ENCODE assay signal across 1 cellular context in the genomic region with DNA sequence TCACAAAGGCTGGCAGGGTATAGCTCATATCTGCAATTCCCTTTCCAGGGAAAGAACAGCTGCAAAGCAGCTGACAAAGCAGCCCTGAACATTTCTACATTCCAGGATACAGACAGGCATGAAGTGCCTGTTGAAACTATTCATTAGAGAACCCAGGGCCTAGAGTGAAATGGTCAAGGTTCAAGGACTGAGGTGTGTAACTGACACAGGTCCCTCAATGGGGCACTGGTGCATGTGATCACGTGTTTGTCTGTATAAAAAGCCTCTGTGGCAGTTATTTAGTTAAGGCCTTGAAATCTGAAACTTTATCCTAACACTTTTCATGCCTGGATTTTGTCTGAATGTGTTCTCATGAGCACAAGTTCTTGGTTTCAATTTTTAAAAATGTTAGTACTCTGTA.
TF ChIP-seq lines count a peak whose summit lies in the region.

No MANE protein-coding gene starts in this region.

TF ChIP-seq in HepG2, 621 proteins besides CTCF, POLR2A, EP300 and RAD21 (continues in another document):
- peak; percentile 58; the same call in 1 of the 2 replicates for TF ChIP-seq ZNF292 (CRISPR knock-in tag; IDR thresholded peaks at IDR 0.05; ENCODE audit: borderline replicate concordance, low read depth)
- TF ChIP-seq ATF7-NPFF (CRISPR knock-in tag; IDR thresholded peaks at IDR 0.05; ENCODE audit: low read depth): no peak
- TF ChIP-seq PTBP1 (IDR thresholded peaks at IDR 0.05; ENCODE audit: low read depth, low read length, poor library complexity, severe bottlenecking): no peak
- no peak for TF ChIP-seq ZNF550 (CRISPR knock-in tag; IDR thresholded peaks at IDR 0.05; ENCODE audit: borderline replicate concordance)
- no peak for TF ChIP-seq ZNF790 (CRISPR knock-in tag; IDR thresholded peaks at IDR 0.05; ENCODE audit: borderline replicate concordance)
- TF ChIP-seq ZMYM2 (CRISPR knock-in tag; IDR thresholded peaks at IDR 0.05): no peak
- TF ChIP-seq RBM22 (optimal IDR thresholded peaks at IDR 0.05; ENCODE audit: low read length): peak; percentile 48
- no peak for TF ChIP-seq SAFB2 (CRISPR knock-in tag; IDR thresholded peaks at IDR 0.05; ENCODE audit: borderline replicate concordance, low read depth)
- TF ChIP-seq, protein P1, sequence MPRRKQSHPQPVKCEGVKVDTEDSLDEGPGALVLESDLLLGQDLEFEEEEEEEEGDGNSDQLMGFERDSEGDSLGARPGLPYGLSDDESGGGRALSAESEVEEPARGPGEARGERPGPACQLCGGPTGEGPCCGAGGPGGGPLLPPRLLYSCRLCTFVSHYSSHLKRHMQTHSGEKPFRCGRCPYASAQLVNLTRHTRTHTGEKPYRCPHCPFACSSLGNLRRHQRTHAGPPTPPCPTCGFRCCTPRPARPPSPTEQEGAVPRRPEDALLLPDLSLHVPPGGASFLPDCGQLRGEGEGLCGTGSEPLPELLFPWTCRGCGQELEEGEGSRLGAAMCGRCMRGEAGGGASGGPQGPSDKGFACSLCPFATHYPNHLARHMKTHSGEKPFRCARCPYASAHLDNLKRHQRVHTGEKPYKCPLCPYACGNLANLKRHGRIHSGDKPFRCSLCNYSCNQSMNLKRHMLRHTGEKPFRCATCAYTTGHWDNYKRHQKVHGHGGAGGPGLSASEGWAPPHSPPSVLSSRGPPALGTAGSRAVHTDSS (CRISPR knock-in tag; conservative IDR thresholded peaks at IDR 0.05): no peak
- no peak for TF ChIP-seq THYN1 (CRISPR knock-in tag; IDR thresholded peaks at IDR 0.05; ENCODE audit: borderline replicate concordance, low read depth)
- no peak for TF ChIP-seq ZNF24 (IDR thresholded peaks at IDR 0.05)
- TF ChIP-seq, protein P2, sequence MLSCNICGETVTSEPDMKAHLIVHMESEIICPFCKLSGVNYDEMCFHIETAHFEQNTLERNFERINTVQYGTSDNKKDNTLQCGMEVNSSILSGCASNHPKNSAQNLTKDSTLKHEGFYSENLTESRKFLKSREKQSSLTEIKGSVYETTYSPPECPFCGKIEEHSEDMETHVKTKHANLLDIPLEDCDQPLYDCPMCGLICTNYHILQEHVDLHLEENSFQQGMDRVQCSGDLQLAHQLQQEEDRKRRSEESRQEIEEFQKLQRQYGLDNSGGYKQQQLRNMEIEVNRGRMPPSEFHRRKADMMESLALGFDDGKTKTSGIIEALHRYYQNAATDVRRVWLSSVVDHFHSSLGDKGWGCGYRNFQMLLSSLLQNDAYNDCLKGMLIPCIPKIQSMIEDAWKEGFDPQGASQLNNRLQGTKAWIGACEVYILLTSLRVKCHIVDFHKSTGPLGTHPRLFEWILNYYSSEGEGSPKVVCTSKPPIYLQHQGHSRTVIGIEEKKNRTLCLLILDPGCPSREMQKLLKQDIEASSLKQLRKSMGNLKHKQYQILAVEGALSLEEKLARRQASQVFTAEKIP (CRISPR knock-in tag; IDR thresholded peaks at IDR 0.05; ENCODE audit: borderline replicate concordance): no peak
- no peak for TF ChIP-seq SRSF1 (optimal IDR thresholded peaks at IDR 0.05; ENCODE audit: low read depth, low read length)
- TF ChIP-seq, protein P3, sequence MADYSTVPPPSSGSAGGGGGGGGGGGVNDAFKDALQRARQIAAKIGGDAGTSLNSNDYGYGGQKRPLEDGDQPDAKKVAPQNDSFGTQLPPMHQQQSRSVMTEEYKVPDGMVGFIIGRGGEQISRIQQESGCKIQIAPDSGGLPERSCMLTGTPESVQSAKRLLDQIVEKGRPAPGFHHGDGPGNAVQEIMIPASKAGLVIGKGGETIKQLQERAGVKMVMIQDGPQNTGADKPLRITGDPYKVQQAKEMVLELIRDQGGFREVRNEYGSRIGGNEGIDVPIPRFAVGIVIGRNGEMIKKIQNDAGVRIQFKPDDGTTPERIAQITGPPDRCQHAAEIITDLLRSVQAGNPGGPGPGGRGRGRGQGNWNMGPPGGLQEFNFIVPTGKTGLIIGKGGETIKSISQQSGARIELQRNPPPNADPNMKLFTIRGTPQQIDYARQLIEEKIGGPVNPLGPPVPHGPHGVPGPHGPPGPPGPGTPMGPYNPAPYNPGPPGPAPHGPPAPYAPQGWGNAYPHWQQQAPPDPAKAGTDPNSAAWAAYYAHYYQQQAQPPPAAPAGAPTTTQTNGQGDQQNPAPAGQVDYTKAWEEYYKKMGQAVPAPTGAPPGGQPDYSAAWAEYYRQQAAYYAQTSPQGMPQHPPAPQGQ (CRISPR knock-in tag; IDR thresholded peaks at IDR 0.05; ENCODE audit: borderline replicate concordance): no peak
- peak; percentile 91 for TF ChIP-seq HMG20A (CRISPR knock-in tag; IDR thresholded peaks at IDR 0.05; ENCODE audit: borderline replicate concordance)
- no peak for TF ChIP-seq POLR2AphosphoS2 (IDR thresholded peaks at IDR 0.05; ENCODE audit: low read depth, low read length)
- no peak for TF ChIP-seq STAG1 (CRISPR knock-in tag; IDR thresholded peaks at IDR 0.05)
- no peak for TF ChIP-seq ZNF430 (CRISPR knock-in tag; IDR thresholded peaks at IDR 0.05)
- TF ChIP-seq, protein P4, sequence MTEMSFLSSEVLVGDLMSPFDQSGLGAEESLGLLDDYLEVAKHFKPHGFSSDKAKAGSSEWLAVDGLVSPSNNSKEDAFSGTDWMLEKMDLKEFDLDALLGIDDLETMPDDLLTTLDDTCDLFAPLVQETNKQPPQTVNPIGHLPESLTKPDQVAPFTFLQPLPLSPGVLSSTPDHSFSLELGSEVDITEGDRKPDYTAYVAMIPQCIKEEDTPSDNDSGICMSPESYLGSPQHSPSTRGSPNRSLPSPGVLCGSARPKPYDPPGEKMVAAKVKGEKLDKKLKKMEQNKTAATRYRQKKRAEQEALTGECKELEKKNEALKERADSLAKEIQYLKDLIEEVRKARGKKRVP (CRISPR knock-in tag; IDR thresholded peaks at IDR 0.05): peak in 1 of 2 experiments; percentile 60; a peak in 1 of 4 replicates
- no peak for TF ChIP-seq HIVEP1 (CRISPR knock-in tag; IDR thresholded peaks at IDR 0.05)
- TF ChIP-seq, protein P5, sequence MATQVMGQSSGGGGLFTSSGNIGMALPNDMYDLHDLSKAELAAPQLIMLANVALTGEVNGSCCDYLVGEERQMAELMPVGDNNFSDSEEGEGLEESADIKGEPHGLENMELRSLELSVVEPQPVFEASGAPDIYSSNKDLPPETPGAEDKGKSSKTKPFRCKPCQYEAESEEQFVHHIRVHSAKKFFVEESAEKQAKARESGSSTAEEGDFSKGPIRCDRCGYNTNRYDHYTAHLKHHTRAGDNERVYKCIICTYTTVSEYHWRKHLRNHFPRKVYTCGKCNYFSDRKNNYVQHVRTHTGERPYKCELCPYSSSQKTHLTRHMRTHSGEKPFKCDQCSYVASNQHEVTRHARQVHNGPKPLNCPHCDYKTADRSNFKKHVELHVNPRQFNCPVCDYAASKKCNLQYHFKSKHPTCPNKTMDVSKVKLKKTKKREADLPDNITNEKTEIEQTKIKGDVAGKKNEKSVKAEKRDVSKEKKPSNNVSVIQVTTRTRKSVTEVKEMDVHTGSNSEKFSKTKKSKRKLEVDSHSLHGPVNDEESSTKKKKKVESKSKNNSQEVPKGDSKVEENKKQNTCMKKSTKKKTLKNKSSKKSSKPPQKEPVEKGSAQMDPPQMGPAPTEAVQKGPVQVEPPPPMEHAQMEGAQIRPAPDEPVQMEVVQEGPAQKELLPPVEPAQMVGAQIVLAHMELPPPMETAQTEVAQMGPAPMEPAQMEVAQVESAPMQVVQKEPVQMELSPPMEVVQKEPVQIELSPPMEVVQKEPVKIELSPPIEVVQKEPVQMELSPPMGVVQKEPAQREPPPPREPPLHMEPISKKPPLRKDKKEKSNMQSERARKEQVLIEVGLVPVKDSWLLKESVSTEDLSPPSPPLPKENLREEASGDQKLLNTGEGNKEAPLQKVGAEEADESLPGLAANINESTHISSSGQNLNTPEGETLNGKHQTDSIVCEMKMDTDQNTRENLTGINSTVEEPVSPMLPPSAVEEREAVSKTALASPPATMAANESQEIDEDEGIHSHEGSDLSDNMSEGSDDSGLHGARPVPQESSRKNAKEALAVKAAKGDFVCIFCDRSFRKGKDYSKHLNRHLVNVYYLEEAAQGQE (IDR thresholded peaks at IDR 0.05; ENCODE audit: borderline replicate concordance in 1 of 2, low read depth in 1 of 2, low read length in 2 of 2): no peak
- no peak for TF ChIP-seq ZNF274 (CRISPR knock-in tag; IDR thresholded peaks at IDR 0.05)
- TF ChIP-seq ZNF556 (CRISPR knock-in tag; IDR thresholded peaks at IDR 0.05; ENCODE audit: borderline replicate concordance): no peak
- TF ChIP-seq GTF3A (CRISPR knock-in tag; conservative IDR thresholded peaks at IDR 0.05): no peak
- no peak for TF ChIP-seq NFE2 (CRISPR knock-in tag; IDR thresholded peaks at IDR 0.05)
- TF ChIP-seq ZNF674 (CRISPR knock-in tag; IDR thresholded peaks at IDR 0.05; ENCODE audit: low read depth): no peak
- TF ChIP-seq KLF15 (CRISPR knock-in tag; IDR thresholded peaks at IDR 0.05; ENCODE audit: borderline replicate concordance): no peak
- TF ChIP-seq RFX5 (IDR thresholded peaks at IDR 0.05; ENCODE audit: low read depth, low read length): no peak
- TF ChIP-seq EED (CRISPR knock-in tag; IDR thresholded peaks at IDR 0.05): no peak
- TF ChIP-seq, protein P6, sequence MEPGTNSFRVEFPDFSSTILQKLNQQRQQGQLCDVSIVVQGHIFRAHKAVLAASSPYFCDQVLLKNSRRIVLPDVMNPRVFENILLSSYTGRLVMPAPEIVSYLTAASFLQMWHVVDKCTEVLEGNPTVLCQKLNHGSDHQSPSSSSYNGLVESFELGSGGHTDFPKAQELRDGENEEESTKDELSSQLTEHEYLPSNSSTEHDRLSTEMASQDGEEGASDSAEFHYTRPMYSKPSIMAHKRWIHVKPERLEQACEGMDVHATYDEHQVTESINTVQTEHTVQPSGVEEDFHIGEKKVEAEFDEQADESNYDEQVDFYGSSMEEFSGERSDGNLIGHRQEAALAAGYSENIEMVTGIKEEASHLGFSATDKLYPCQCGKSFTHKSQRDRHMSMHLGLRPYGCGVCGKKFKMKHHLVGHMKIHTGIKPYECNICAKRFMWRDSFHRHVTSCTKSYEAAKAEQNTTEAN (CRISPR knock-in tag; conservative IDR thresholded peaks at IDR 0.05): peak; percentile 99
- no peak for TF ChIP-seq ZNF558 (CRISPR knock-in tag; IDR thresholded peaks at IDR 0.05; ENCODE audit: borderline replicate concordance)
- no peak for TF ChIP-seq ARNT (IDR thresholded peaks at IDR 0.05)
- no peak for TF ChIP-seq ZNF598 (CRISPR knock-in tag; IDR thresholded peaks at IDR 0.05; ENCODE audit: borderline replicate concordance)
- no peak for TF ChIP-seq ZNF34 (CRISPR knock-in tag; IDR thresholded peaks at IDR 0.05; ENCODE audit: borderline replicate concordance)
- TF ChIP-seq ZNF460 (CRISPR knock-in tag; IDR thresholded peaks at IDR 0.05; ENCODE audit: borderline replicate concordance): no peak; the same call in 1 of the 2 replicates
- no peak for TF ChIP-seq CHD2 (IDR thresholded peaks at IDR 0.05; ENCODE audit: low read depth, low read length)
- no peak for TF ChIP-seq ZBTB8A (CRISPR knock-in tag; IDR thresholded peaks at IDR 0.05; ENCODE audit: borderline replicate concordance, low read depth)
- no peak for TF ChIP-seq ETV6 (CRISPR knock-in tag; conservative IDR thresholded peaks at IDR 0.05)
- TF ChIP-seq ZNF7 (CRISPR knock-in tag; IDR thresholded peaks at IDR 0.05): no peak
- no peak for TF ChIP-seq ZFAT (CRISPR knock-in tag; conservative IDR thresholded peaks at IDR 0.05)
- no peak for TF ChIP-seq ZNF567 (CRISPR knock-in tag; IDR thresholded peaks at IDR 0.05; ENCODE audit: borderline replicate concordance)
- TF ChIP-seq CREB1 (IDR thresholded peaks at IDR 0.05): no peak; the same call in 1 of the 2 replicates
- peak; percentile 76 for TF ChIP-seq CREB1 (CRISPR knock-in tag; IDR thresholded peaks at IDR 0.05)
- TF ChIP-seq, protein P7, sequence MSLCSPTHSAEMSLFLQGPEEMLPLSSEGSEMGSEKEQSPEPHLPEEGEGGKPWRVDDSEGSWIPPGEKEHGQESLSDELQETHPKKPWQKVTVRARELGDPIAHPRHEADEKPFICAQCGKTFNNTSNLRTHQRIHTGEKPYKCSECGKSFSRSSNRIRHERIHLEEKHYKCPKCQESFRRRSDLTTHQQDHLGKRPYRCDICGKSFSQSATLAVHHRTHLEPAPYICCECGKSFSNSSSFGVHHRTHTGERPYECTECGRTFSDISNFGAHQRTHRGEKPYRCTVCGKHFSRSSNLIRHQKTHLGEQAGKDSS (CRISPR knock-in tag; IDR thresholded peaks at IDR 0.05; ENCODE audit: borderline replicate concordance, low read depth): no peak
- TF ChIP-seq ZBTB21 (CRISPR knock-in tag; IDR thresholded peaks at IDR 0.05): no peak
- TF ChIP-seq SNRNP70 (IDR thresholded peaks at IDR 0.05; ENCODE audit: low read depth, low read length): no peak
- TF ChIP-seq, protein P8, sequence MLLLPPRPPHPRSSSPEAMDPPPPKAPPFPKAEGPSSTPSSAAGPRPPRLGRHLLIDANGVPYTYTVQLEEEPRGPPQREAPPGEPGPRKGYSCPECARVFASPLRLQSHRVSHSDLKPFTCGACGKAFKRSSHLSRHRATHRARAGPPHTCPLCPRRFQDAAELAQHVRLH (CRISPR knock-in tag; IDR thresholded peaks at IDR 0.05; ENCODE audit: borderline replicate concordance, low read depth): peak; percentile 23; the same call in 1 of the 2 replicates
- TF ChIP-seq TRIM24 (CRISPR knock-in tag; IDR thresholded peaks at IDR 0.05): no peak
- TF ChIP-seq SP140L (CRISPR knock-in tag; IDR thresholded peaks at IDR 0.05; ENCODE audit: borderline replicate concordance): no peak
- TF ChIP-seq RBFOX2 (IDR thresholded peaks at IDR 0.05; ENCODE audit: low read depth, low read length): no peak
- TF ChIP-seq, protein P9, sequence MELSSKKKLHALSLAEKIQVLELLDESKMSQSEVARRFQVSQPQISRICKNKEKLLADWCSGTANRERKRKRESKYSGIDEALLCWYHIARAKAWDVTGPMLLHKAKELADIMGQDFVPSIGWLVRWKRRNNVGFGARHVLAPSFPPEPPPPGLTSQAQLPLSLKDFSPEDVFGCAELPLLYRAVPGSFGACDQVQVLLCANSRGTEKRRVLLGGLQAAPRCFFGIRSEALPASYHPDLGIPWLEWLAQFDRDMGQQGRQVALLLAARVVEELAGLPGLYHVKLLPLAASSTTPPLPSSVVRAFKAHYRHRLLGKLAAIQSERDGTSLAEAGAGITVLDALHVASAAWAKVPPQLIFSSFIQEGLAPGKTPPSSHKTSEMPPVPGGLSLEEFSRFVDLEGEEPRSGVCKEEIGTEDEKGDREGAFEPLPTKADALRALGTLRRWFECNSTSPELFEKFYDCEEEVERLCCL (CRISPR knock-in tag; IDR thresholded peaks at IDR 0.05; ENCODE audit: borderline replicate concordance): no peak
- no peak for TF ChIP-seq RFX3 (CRISPR knock-in tag; IDR thresholded peaks at IDR 0.05)
- TF ChIP-seq ZNF792 (CRISPR knock-in tag; IDR thresholded peaks at IDR 0.05): peak; percentile 81; the same call in 1 of the 2 replicates
- TF ChIP-seq SNAPC2 (CRISPR knock-in tag; IDR thresholded peaks at IDR 0.05): no peak
- TF ChIP-seq EHMT2 (IDR thresholded peaks at IDR 0.05; ENCODE audit: borderline replicate concordance, low read depth, low read length): no peak; the same call in 1 of the 2 replicates
- TF ChIP-seq SMARCC2 (IDR thresholded peaks at IDR 0.05): no peak
- TF ChIP-seq PRPF4 (IDR thresholded peaks at IDR 0.05; ENCODE audit: low read depth, low read length, poor library complexity, severe bottlenecking): no peak
- TF ChIP-seq PHF8 (CRISPR knock-in tag; IDR thresholded peaks at IDR 0.05): peak; percentile 32; the same call in 1 of the 2 replicates
- TF ChIP-seq WIZ (CRISPR knock-in tag; IDR thresholded peaks at IDR 0.05): no peak
- no peak for TF ChIP-seq HNRNPLL (IDR thresholded peaks at IDR 0.05; ENCODE audit: low read depth, low read length, poor library complexity, severe bottlenecking)
